ENCODE assay signal across 17 cellular contexts in genomic region chr14:61153436-61153835, GRCh38.
DNase-seq lines count a peak whose midpoint lies in the region; ATAC-seq and TF ChIP-seq lines count a peak whose summit lies in the region.
"Had no signal": no experiment of that assay in that cellular context is flagged by ENCODE, and none has a peak within 500 bp of the region (broad histone marks: within the 10 kb centered on the region; RNA-seq: fewer than 3 reads in every experiment).

No MANE protein-coding gene starts in this region.

- TF ChIP-seq POLR2A in HCT116 (IDR thresholded peaks at IDR 0.05; ENCODE audit: borderline replicate concordance, extremely low read depth, insufficient read depth, insufficient read length): no peak

- no peaks in the 10 kb centered on the region for H3K36me3 ChIP-seq in HCT116 (ENCODE audit: control insufficient read depth in 1 of 2, insufficient read depth in 2 of 2, low read length in 2 of 2)
- H3K36me3 ChIP-seq in neuronal stem cell (replicated peaks in 1 of 2; ENCODE audit: control insufficient read depth in 2 of 2, insufficient read depth in 2 of 2, low read length in 2 of 2): no peaks in the 10 kb centered on the region
- H3K36me3 ChIP-seq: esophagus squamous epithelium, HAP-1, ovary had no signal

- no CpG with 5 or more reads among the region's 3 CpGs for WGBS in neuronal stem cell (ENCODE audit: extremely low coverage in 2 of 2, insufficient read length in 2 of 2, insufficient replicate concordance in 1 of 2), 2 donors

- H3K27ac ChIP-seq in HCT116 (ENCODE audit: low read depth, low read length) (no peak overlapping the region), epithelial cell of prostate (peak overlapping the region; percentile 67), neuronal stem cell (replicated peaks; ENCODE audit: low read length) (no peak overlapping the region)
- H3K27ac ChIP-seq: esophagus squamous epithelium, ovary, VCaP had no signal

- no peaks in the 10 kb centered on the region for H4K20me1 ChIP-seq in HCT116 (ENCODE audit: insufficient read depth)

- H3K4me3 ChIP-seq in HCT116 (replicated peaks in 1 of 2; ENCODE audit: low read depth in 1 of 2, low read length in 2 of 2) (no peak overlapping the region), neuronal stem cell (ENCODE audit: low read length in 2 of 2) (no peak overlapping the region)
- H3K4me3 ChIP-seq: esophagus squamous epithelium, HAP-1, ovary had no signal

- H2BK15ac ChIP-seq in neuronal stem cell (ENCODE audit: low read length): no peak overlapping the region

- H3K4me2 ChIP-seq in HCT116 (ENCODE audit: low read length) (peak overlapping the region; percentile 15), neuronal stem cell (ENCODE audit: insufficient read depth, low read length, poor library complexity, severe bottlenecking) (no peak overlapping the region)

- CTCF ChIA-PET in HCT116 (lab: Charles Lee): no interaction called here

- no peak for ATAC-seq in HCT116
- no peak for ATAC-seq in Right ventricle myocardium superior (ENCODE audit: poor library complexity)
- ATAC-seq: left colon; stimulated activated naive CD8-positive, alpha-beta T cell treated with anti-CD3 and anti-CD28 coated beads, Interleukin-15, Interleukin-2, amounts not matched to agents 100 U/mL and 50 U/mL, for 24 hours had no signal

- no peak overlapping the region for H2AK5ac ChIP-seq in neuronal stem cell (ENCODE audit: low read depth, low read length)

- H3K4me1 ChIP-seq in HCT116 (ENCODE audit: control insufficient read depth in 1 of 2, insufficient read depth in 2 of 2, low read length in 2 of 2) (peaks cover 12 to 27% of the 10 kb centered on the region in 2 experiments), neuronal stem cell (ENCODE audit: control insufficient read depth in 2 of 2, insufficient read depth in 1 of 2, low read depth in 1 of 2, low read length in 2 of 2) (peaks cover 11 to 20% of the 10 kb centered on the region in 2 donors)
- H3K4me1 ChIP-seq: esophagus squamous epithelium, HAP-1 had no signal

- H3K14ac ChIP-seq in neuronal stem cell (ENCODE audit: low read length): no peak overlapping the region

- no peak overlapping the region for H2AFZ ChIP-seq in HCT116 (ENCODE audit: low read depth, low read length, poor library complexity, severe bottlenecking)
- peak overlapping the region; percentile 30 for H2AFZ ChIP-seq in neuronal stem cell (ENCODE audit: low read length)

- no peak overlapping the region for H4K91ac ChIP-seq in neuronal stem cell (ENCODE audit: low read depth, low read length, poor library complexity)

- no peak overlapping the region for H2BK12ac ChIP-seq in neuronal stem cell (ENCODE audit: low read length)

- intact Hi-C loops in HCT116 (cut with micrococcal nuclease) (no loop called here), head of caudate nucleus (cut with DNase I) (no loop called here), Right ventricle myocardium superior (cut with DNase I) (no loop called here)

- H3K79me2 ChIP-seq in HCT116 (ENCODE audit: insufficient read depth, low read length): no peaks in the 10 kb centered on the region

- no peak overlapping the region for H2BK120ac ChIP-seq in neuronal stem cell (ENCODE audit: low read depth, low read length)

- H3K9me2 ChIP-seq in HCT116 (ENCODE audit: insufficient read depth): no peaks in the 10 kb centered on the region

- H3K23ac ChIP-seq in neuronal stem cell (ENCODE audit: low read depth, low read length, poor library complexity): no peak overlapping the region

- TF ChIP-seq CTCF in HCT116 (IDR thresholded peaks at IDR 0.05 in 2 of 3, conservative IDR thresholded peaks at IDR 0.05 in 1 of 3; ENCODE audit: borderline replicate concordance in 1 of 3, insufficient read depth in 1 of 3, low read depth in 2 of 3, low read length in 2 of 3): no peak

- H3K9ac ChIP-seq in HCT116 (ENCODE audit: low read length) (no peak overlapping the region), neuronal stem cell (ENCODE audit: low read depth, low read length, poor library complexity) (no peak overlapping the region)

- no peak for TF ChIP-seq RAD21 in HCT116 (IDR thresholded peaks at IDR 0.05; ENCODE audit: low read depth)

- no peak overlapping the region for H3K18ac ChIP-seq in neuronal stem cell (ENCODE audit: low read length)

- BruUV-seq in HCT116 (replicated peaks; lab: Mats Ljungman, UMichigan): no TSS peak

- H2BK5ac ChIP-seq in neuronal stem cell (ENCODE audit: low read length): no peak overlapping the region

- RAD21 ChIA-PET in HCT116 (lab: Charles Lee; ENCODE audit: low non-redundant PET in 1 of 2, low total read pairs in 2 of 2, uncharacterized antibody in 2 of 2, unreplicated experiment in 2 of 2): no interaction called here

- H3K79me1 ChIP-seq in neuronal stem cell (ENCODE audit: low read depth, low read length): no peaks in the 10 kb centered on the region

- no peaks in the 10 kb centered on the region for H3K9me3 ChIP-seq in HCT116 (ENCODE audit: control insufficient read depth in 1 of 2, insufficient read depth in 1 of 2, low read depth in 1 of 2, low read length in 2 of 2)
- H3K9me3 ChIP-seq in neuronal stem cell (replicated peaks in 1 of 2; ENCODE audit: control insufficient read depth in 2 of 2, insufficient read depth in 1 of 2, low read depth in 1 of 2, low read length in 2 of 2): peaks cover 1 to 3% of the 10 kb centered on the region in 2 donors
- H3K9me3 ChIP-seq: esophagus squamous epithelium, HAP-1, ovary had no signal

- DNase-seq in HCT116 (ENCODE audit: low read depth, low spot score) (no peak), NCI-H748 treated with DMSO at 0.1 percent for 48 hours (lab: John Stamatoyannopoulos, UW) (peak; percentile 11), epithelial cell of prostate (ENCODE audit: low read depth, low spot score) (no peak), neuronal stem cell (ENCODE audit: low spot score) (no peak), LoVo (ENCODE audit: low spot score) (no peak), head of caudate nucleus (no peak), T-helper 2 cell (no peak), Right ventricle myocardium superior (no peak)
- DNase-seq: esophagus squamous epithelium; KG1; left colon; NCI-H446; ovary; SHP77; stimulated activated naive CD8-positive, alpha-beta T cell treated with anti-CD3 and anti-CD28 coated beads, Interleukin-15, Interleukin-2, amounts not matched to agents 100 U/mL and 50 U/mL, for 24 hours had no signal

- H3K4ac ChIP-seq in neuronal stem cell (ENCODE audit: low read length): no peak overlapping the region

- H4K8ac ChIP-seq in neuronal stem cell (ENCODE audit: low read depth, low read length): no peak overlapping the region

- POLR2A ChIA-PET in HCT116 (lab: Charles Lee): no interaction called here

- H3K27me3 ChIP-seq in HCT116 (ENCODE audit: insufficient read depth, low read length): no peaks in the 10 kb centered on the region
- H3K27me3 ChIP-seq in neuronal stem cell (ENCODE audit: control insufficient read depth in 3 of 3, insufficient read depth in 3 of 3, low read depth in 1 of 3, low read length in 3 of 3): no peaks in the 10 kb centered on the region
- H3K27me3 ChIP-seq: esophagus squamous epithelium, ovary had no signal

TF ChIP-seq in HCT116, 20 proteins besides CTCF, POLR2A, EP300 and RAD21:
- TF ChIP-seq ZFX (IDR thresholded peaks at IDR 0.05) (no peak), JUND (IDR thresholded peaks at IDR 0.05) (no peak)
